ENCODE assay signal across 1 cellular context in genomic region chr12:6631549-6631961, GRCh38.
TF ChIP-seq lines count a peak whose summit lies in the region.

No MANE protein-coding gene starts in this region.

TF ChIP-seq in GM12878, 131 proteins besides CTCF, POLR2A, EP300 and RAD21 (continues in another document):
- TF ChIP-seq MAX (IDR thresholded peaks at IDR 0.05; ENCODE audit: low read depth, low read length): 0 out of 2 replicates have a peak, but pooled peaks have one; percentile 27
- no peak for TF ChIP-seq HDAC6 (IDR thresholded peaks at IDR 0.05; ENCODE audit: unreplicated experiment)
- no peak for TF ChIP-seq WRNIP1 (IDR thresholded peaks at IDR 0.05; ENCODE audit: borderline replicate concordance, low read depth, low read length)
- peak; percentile 10; the same call in 1 of the 2 replicates for TF ChIP-seq SMC3 (IDR thresholded peaks at IDR 0.05; ENCODE audit: borderline replicate concordance, low read length)
- TF ChIP-seq ZBTB40 (IDR thresholded peaks at IDR 0.05; ENCODE audit: borderline replicate concordance): no peak
- TF ChIP-seq ATF3 (IDR thresholded peaks at IDR 0.05; ENCODE audit: borderline replicate concordance, extremely low read depth, low read depth, low read length): no peak
- no peak for TF ChIP-seq MTA2 (IDR thresholded peaks at IDR 0.05; ENCODE audit: low read depth)
- TF ChIP-seq POLR2AphosphoS2 (IDR thresholded peaks at IDR 0.05; ENCODE audit: low read depth, low read length): peak; percentile 43; the same call in 1 of the 2 replicates
- no peak for TF ChIP-seq POU2F2 (IDR thresholded peaks at IDR 0.05; ENCODE audit: borderline replicate concordance, low read depth, low read length)
- no peak for TF ChIP-seq ZNF384 (IDR thresholded peaks at IDR 0.05; ENCODE audit: borderline replicate concordance, low read depth, low read length)
- peak; percentile 39; the same call in 1 of the 2 replicates for TF ChIP-seq NBN (IDR thresholded peaks at IDR 0.05)
- TF ChIP-seq ZNF207 (IDR thresholded peaks at IDR 0.05; ENCODE audit: borderline replicate concordance): no peak
- no peak for TF ChIP-seq PML (IDR thresholded peaks at IDR 0.05; ENCODE audit: low read length)
- TF ChIP-seq SUZ12 (IDR thresholded peaks at IDR 0.05; ENCODE audit: unreplicated experiment): no peak
- TF ChIP-seq ZNF687 (IDR thresholded peaks at IDR 0.05): peak; percentile 78
- no peak for TF ChIP-seq IRF3 (IDR thresholded peaks at IDR 0.05)
- no peak for TF ChIP-seq RELA (IDR thresholded peaks at IDR 0.05; ENCODE audit: borderline replicate concordance, partially characterized antibody)
- no peak for TF ChIP-seq MYB (IDR thresholded peaks at IDR 0.05; ENCODE audit: borderline replicate concordance, low read depth, low read length)
- TF ChIP-seq CHD2 (IDR thresholded peaks at IDR 0.05; ENCODE audit: borderline replicate concordance, low read depth, low read length): 0 out of 2 replicates have a peak, but pooled peaks have one; percentile 15
- TF ChIP-seq FOXK2 (IDR thresholded peaks at IDR 0.05): no peak
- no peak for TF ChIP-seq SIN3A (IDR thresholded peaks at IDR 0.05; ENCODE audit: low read depth, low read length)
- TF ChIP-seq CHD1 (IDR thresholded peaks at IDR 0.05; ENCODE audit: low read depth, low read length): no peak
- 0 out of 2 replicates have a peak, but pooled peaks have one; percentile 8 for TF ChIP-seq DPF2 (IDR thresholded peaks at IDR 0.05)
- no peak for TF ChIP-seq RCOR1 (conservative IDR thresholded peaks at IDR 0.05; ENCODE audit: low read depth, low read length)
- no peak for TF ChIP-seq E2F4 (IDR thresholded peaks at IDR 0.05; ENCODE audit: low read depth, low read length)
- TF ChIP-seq EED (IDR thresholded peaks at IDR 0.05; ENCODE audit: low read depth): 0 out of 2 replicates have a peak, but pooled peaks have one; percentile 29
- no peak; the same call in 1 of the 2 replicates for TF ChIP-seq RELB (IDR thresholded peaks at IDR 0.05; ENCODE audit: low read depth)
- no peak for TF ChIP-seq MYC (IDR thresholded peaks at IDR 0.05; ENCODE audit: insufficient read depth, insufficient read length, insufficient replicate concordance, low read length, severe bottlenecking)
- TF ChIP-seq ZBED1 (IDR thresholded peaks at IDR 0.05; ENCODE audit: borderline replicate concordance): no peak
- no peak for TF ChIP-seq SP1 (IDR thresholded peaks at IDR 0.05; ENCODE audit: low read depth, low read length)
- no peak for TF ChIP-seq ZNF274 (IDR thresholded peaks at IDR 0.05; ENCODE audit: insufficient read depth, insufficient read length)
- no peak for TF ChIP-seq CHD4 (IDR thresholded peaks at IDR 0.05)
- TF ChIP-seq JUNB (IDR thresholded peaks at IDR 0.05): no peak
- TF ChIP-seq STAT1 (conservative IDR thresholded peaks at IDR 0.05): no peak
- no peak for TF ChIP-seq JUND (IDR thresholded peaks at IDR 0.05; ENCODE audit: low read depth, low read length)
- peak; percentile 43; the same call in 1 of the 2 replicates for TF ChIP-seq IKZF1 (conservative IDR thresholded peaks at IDR 0.05)
- 0 out of 2 replicates have a peak, but pooled peaks have one; percentile 16 for TF ChIP-seq SMARCA5 (IDR thresholded peaks at IDR 0.05)
- no peak for TF ChIP-seq NR2C2 (IDR thresholded peaks at IDR 0.05; ENCODE audit: borderline replicate concordance, control insufficient read depth, insufficient read length, low read depth)
- no peak for TF ChIP-seq FOXM1 (IDR thresholded peaks at IDR 0.05; ENCODE audit: low read depth, low read length)
- TF ChIP-seq ATF2 (IDR thresholded peaks at IDR 0.05; ENCODE audit: low read length): no peak
- no peak for TF ChIP-seq KDM1A (IDR thresholded peaks at IDR 0.05; ENCODE audit: borderline replicate concordance)
- TF ChIP-seq NR2F1 (conservative IDR thresholded peaks at IDR 0.05): no peak
- TF ChIP-seq ASH2L (IDR thresholded peaks at IDR 0.05; ENCODE audit: borderline replicate concordance, low read depth): no peak
- 0 out of 2 replicates have a peak, but pooled peaks have one; percentile 38 for TF ChIP-seq POLR2AphosphoS5 (IDR thresholded peaks at IDR 0.05; ENCODE audit: low read length)
- no peak for TF ChIP-seq ZBTB11 (CRISPR knock-in tag; IDR thresholded peaks at IDR 0.05)
- TF ChIP-seq SREBF1 (IDR thresholded peaks at IDR 0.05; ENCODE audit: low read length): no peak
